ENCODE assay signal across 10 cellular contexts in genomic region chr5:141051526-141051876, GRCh38. TPM values are rescaled to one million over a fixed set of nuclear protein-coding genes. Genes with fewer than 3 reads are reported as not detected.
DNase-seq lines count a peak whose midpoint lies in the region; ATAC-seq and TF ChIP-seq lines count a peak whose summit lies in the region.
"Had no signal": no experiment of that assay in that cellular context is flagged by ENCODE, and none has a peak within 500 bp of the region (broad histone marks: within the 10 kb centered on the region; RNA-seq: fewer than 3 reads in every experiment).

No MANE protein-coding gene starts in this region.

- CTCF ChIA-PET in CD8-positive, alpha-beta memory T cell (lab: Charles Lee) = no interaction called here

- no peak overlapping the region for H3K4me3 ChIP-seq in CD8-positive, alpha-beta memory T cell (ENCODE audit: low read length)
- H3K4me3 ChIP-seq in fibroblast of villous mesenchyme (ENCODE audit: low read depth, low read length) = peak overlapping the region; percentile 32

- peak overlapping the region in 5 of 7 donors; percentile 24 to 70 (median 63) for H3K4me3 Mint-ChIP-seq in CD8-positive, alpha-beta memory T cell
- peak overlapping the region; percentile 83 for H3K4me3 Mint-ChIP-seq in progenitor cell of endocrine pancreas (ENCODE audit: low read depth)

- H3K36me3 ChIP-seq in CD8-positive, alpha-beta memory T cell (ENCODE audit: insufficient read depth, low read length) = no peaks in the 10 kb centered on the region

- ATAC-seq in GM19463 (IDR thresholded peaks at IDR 0.05; ENCODE audit: unreplicated experiment) = no peak
- ATAC-seq in HG02870 (IDR thresholded peaks at IDR 0.05; ENCODE audit: unreplicated experiment) = no peak
- no peak for ATAC-seq in HG03442 (IDR thresholded peaks at IDR 0.05; ENCODE audit: unreplicated experiment)

- peaks cover 3 to 18% (median 16%) of the 10 kb centered on the region in 5 donors for H3K9me3 Mint-ChIP-seq in CD8-positive, alpha-beta memory T cell
- no peaks in the 10 kb centered on the region for H3K9me3 Mint-ChIP-seq in progenitor cell of endocrine pancreas (ENCODE audit: low read depth)

- peaks cover 17 to 52% of the 10 kb centered on the region in 2 donors for H3K27me3 Mint-ChIP-seq in CD8-positive, alpha-beta memory T cell
- H3K27me3 Mint-ChIP-seq in progenitor cell of endocrine pancreas = peaks cover 37% of the 10 kb centered on the region

- peaks cover 0 to 5% (median 0%) of the 10 kb centered on the region in 3 donors for H3K4me1 Mint-ChIP-seq in CD8-positive, alpha-beta memory T cell
- peaks cover 5% of the 10 kb centered on the region for H3K4me1 Mint-ChIP-seq in progenitor cell of endocrine pancreas (ENCODE audit: low read depth)

- no peaks in the 10 kb centered on the region for H3K27me3 ChIP-seq in CD8-positive, alpha-beta memory T cell (ENCODE audit: insufficient read depth, low read length, poor library complexity, severe bottlenecking)

- TF ChIP-seq CTCF in fibroblast of villous mesenchyme (IDR thresholded peaks at IDR 0.05; ENCODE audit: insufficient read depth, low read depth, low read length) = no peak
- no peak for TF ChIP-seq CTCF in progenitor cell of endocrine pancreas (IDR thresholded peaks at IDR 0.05; ENCODE audit: unreplicated experiment)

- H3K36me3 Mint-ChIP-seq in CD8-positive, alpha-beta memory T cell = peaks cover 0 to 2% (median 0%) of the 10 kb centered on the region in 3 donors
- no peaks in the 10 kb centered on the region for H3K36me3 Mint-ChIP-seq in progenitor cell of endocrine pancreas (ENCODE audit: insufficient read depth)

- no peak overlapping the region for H3K27ac ChIP-seq in CD8-positive, alpha-beta memory T cell (ENCODE audit: low read depth, low read length)

- H3K9me3 ChIP-seq in CD8-positive, alpha-beta memory T cell (ENCODE audit: low read length) = no peaks in the 10 kb centered on the region

- POLR2A ChIA-PET in CD8-positive, alpha-beta memory T cell (lab: Charles Lee) = no interaction called here

- H3K4me1 ChIP-seq in CD8-positive, alpha-beta memory T cell (ENCODE audit: insufficient read depth, low read length) = no peaks in the 10 kb centered on the region

- H3K27ac Mint-ChIP-seq in CD8-positive, alpha-beta memory T cell = no peak overlapping the region
- no peak overlapping the region for H3K27ac Mint-ChIP-seq in progenitor cell of endocrine pancreas

- no peak for DNase-seq in CD8-positive, alpha-beta memory T cell
- DNase-seq in NCI-H748 treated with DMSO at 0.1 percent for 48 hours (lab: John Stamatoyannopoulos, UW) = peak; percentile 46
- no peak for DNase-seq in fibroblast of villous mesenchyme (ENCODE audit: low read depth)
- no peak for DNase-seq in progenitor cell of endocrine pancreas (ENCODE audit: low spot score, unreplicated experiment)
- DNase-seq in DMS114 treated with DMSO at 0.1 percent for 48 hours (lab: John Stamatoyannopoulos, UW; ENCODE audit: unreplicated experiment) = no peak
- DNase-seq: activated naive CD4-positive, alpha-beta T cell had no signal

RNA-seq across cellular contexts. Expression of gene PCDHB1, which starts 0.3 kb away (rescaled TPM):
- not detected for total RNA-seq in CD8-positive, alpha-beta memory T cell
- not detected for polyA plus RNA-seq in CD8-positive, alpha-beta memory T cell
- not detected in 2 replicates for total RNA-seq in fibroblast of villous mesenchyme
- total RNA-seq in progenitor cell of endocrine pancreas = 0.29 and 0.31 TPM in 2 replicates
- total RNA-seq: myocyte had no signal

RNA-seq across cellular contexts. Expression of gene PCDHB2, which starts 42.9 kb away (rescaled TPM):
- total RNA-seq in CD8-positive, alpha-beta memory T cell = not detected
- not detected for polyA plus RNA-seq in CD8-positive, alpha-beta memory T cell
- total RNA-seq in fibroblast of villous mesenchyme (under 0.01 and 0.32 TPM in 2 replicates), progenitor cell of endocrine pancreas (75.5 and 80.4 TPM in 2 replicates)

RNA-seq across cellular contexts. Expression of gene PCDHB3, which starts 48.8 kb away (rescaled TPM):
- total RNA-seq in CD8-positive, alpha-beta memory T cell = not detected
- polyA plus RNA-seq in CD8-positive, alpha-beta memory T cell = not detected
- total RNA-seq in fibroblast of villous mesenchyme (0.32 and 0.43 TPM in 2 replicates), progenitor cell of endocrine pancreas (9.1 and 9.4 TPM in 2 replicates)

Comparison
In these comparisons a context has a peak if more than half of its experiments do, and no peak if none do; other contexts are left out.
1. RNA of gene PCDHB2, which starts 42.9 kb away (total RNA-seq): 75.5 to 80.4 TPM in progenitor cell of endocrine pancreas; not detected in CD8-positive, alpha-beta memory T cell and under 0.01 to 0.32 TPM in fibroblast of villous mesenchyme; every median in the first group is over 10 times any median in the second.